Comparison of ENCODE assay signal across 33 cellular contexts in the genomic region with DNA sequence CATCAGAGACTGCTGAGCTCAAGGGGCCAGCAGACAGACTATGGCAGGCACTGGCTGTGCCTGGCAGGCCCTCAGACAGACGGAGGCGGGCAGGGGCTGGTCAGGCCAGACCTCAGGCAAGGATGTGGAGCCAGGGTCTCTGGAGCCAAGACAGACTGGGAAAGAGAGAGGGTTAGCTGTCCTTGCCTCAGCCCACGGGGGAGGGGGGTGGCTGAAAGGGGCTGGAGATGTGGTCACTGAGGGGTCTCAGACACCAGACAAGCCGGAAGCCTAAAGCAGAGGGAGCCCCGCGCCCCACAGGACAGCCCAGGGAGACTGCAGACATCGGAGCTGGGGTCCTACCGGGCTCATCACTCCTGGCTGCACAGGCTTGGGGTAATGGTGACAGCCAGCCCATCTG.
"Had no signal": no experiment of that assay in that cellular context is flagged by ENCODE, and none has a peak within 500 bp of the region (broad histone marks: within the 10 kb centered on the region; RNA-seq: fewer than 3 reads in every experiment).

No MANE protein-coding gene starts in this region.

- H3K4me1 ChIP-seq: body of pancreas, Peyer's patch, SJSA1 had no signal

- DNase-seq: activated CD4-positive, alpha-beta T cell treated with anti-CD3 and anti-CD28 coated beads, Interleukin-2, amount 10 ng/mL, durations not matched to agents 24 days and 14 days; activated CD4-positive, alpha-beta T cell treated with anti-CD3 and anti-CD28 coated beads, Interleukin-2, amount 50 U/mL, for 4 hours; activated CD8-positive, alpha-beta T cell treated with anti-CD3 and anti-CD28 coated beads for 36 hours; activated effector memory CD4-positive, alpha-beta T cell treated with anti-CD3 and anti-CD28 coated beads, Interleukin-2, amount 50 U/mL, for 16 hours; activated naive CD4-positive, alpha-beta T cell; activated naive CD4-positive, alpha-beta T cell treated with anti-CD3 and anti-CD28 coated beads, Interleukin-2, amount 50 U/mL, for 16 hours; activated naive CD8-positive, alpha-beta T cell treated with anti-CD3 and anti-CD28 coated beads for 36 hours; activated T-cell treated with anti-CD3 and anti-CD28 coated beads, Interleukin-2, amount 50 U/mL, for 1 hour; activated T-cell treated with anti-CD3 and anti-CD28 coated beads, Interleukin-2, amount 50 U/mL, for 72 hours; body of pancreas; MM.1S; MV-4-11; NCI-H1092 treated with DMSO at 0.1 percent for 48 hours; NCI-H1417; NCI-H146; NCI-H187; NCI-H2029 treated with DMSO at 0.1 percent for 48 hours; NCI-H2107; NCI-H2171; NCI-H510A; NCI-H526; NCI-H748 treated with DMSO at 0.1 percent for 48 hours; NK-92 treated with Interleukin-12 subunit alpha and Interleukin-12 subunit beta, amount 100 ng/mL, for 24 hours; PC-3; Peyer's patch; RPMI8226; SHP77 treated with DMSO at 0.1 percent for 48 hours; SK-N-SH had no signal

- H3K9me3 ChIP-seq: body of pancreas, SJSA1, SK-N-SH had no signal

- H3K4me3 ChIP-seq: body of pancreas, Peyer's patch, SJSA1 had no signal

- H3K27me3 ChIP-seq: body of pancreas, Peyer's patch, SJSA1 had no signal

- H3K36me3 ChIP-seq: Peyer's patch, SJSA1 had no signal

- H3K27ac ChIP-seq: body of pancreas, KMS-11, Peyer's patch, SJSA1 had no signal

- H3K4me3 Mint-ChIP-seq: activated CD4-positive, alpha-beta T cell treated with anti-CD3 and anti-CD28 coated beads, Interleukin-2, amount 10 ng/mL, durations not matched to agents 24 days and 14 days; activated CD8-positive, alpha-beta T cell treated with anti-CD3 and anti-CD28 coated beads for 36 hours; activated naive CD8-positive, alpha-beta T cell treated with anti-CD3 and anti-CD28 coated beads for 36 hours; activated T-cell treated with anti-CD3 and anti-CD28 coated beads, Interleukin-2, amount 50 U/mL, for 72 hours; activated T-helper 17 cell treated with anti-CD3 and anti-CD28 coated beads, Interleukin-2, amount 50 U/mL, for 72 hours; T-helper 1 cell treated with Interleukin-12 subunit alpha and Interleukin-12 subunit beta and Interleukin-4 antibody, amounts not matched to agents 30 μg/mL and 1 μg/mL, for 36 hours; T-helper 2 cell treated with Interferon-gamma antibody and Interleukin-4, amounts not matched to agents 5 μg/mL and 100 μg/mL, for 36 hours had no signal

- H3K4me1 Mint-ChIP-seq: activated CD4-positive, alpha-beta T cell treated with anti-CD3 and anti-CD28 coated beads, Interleukin-2, amount 10 ng/mL, durations not matched to agents 24 days and 14 days; activated naive CD8-positive, alpha-beta T cell treated with anti-CD3 and anti-CD28 coated beads for 36 hours; activated T-helper 17 cell treated with anti-CD3 and anti-CD28 coated beads, Interleukin-2, amount 50 U/mL, for 72 hours had no signal

- H3K27ac Mint-ChIP-seq: activated CD4-positive, alpha-beta T cell treated with anti-CD3 and anti-CD28 coated beads, Interleukin-2, amount 10 ng/mL, durations not matched to agents 24 days and 14 days; activated CD8-positive, alpha-beta T cell treated with anti-CD3 and anti-CD28 coated beads for 36 hours; activated naive CD8-positive, alpha-beta T cell treated with anti-CD3 and anti-CD28 coated beads for 36 hours; activated T-cell treated with anti-CD3 and anti-CD28 coated beads, Interleukin-2, amount 50 U/mL, for 72 hours; activated T-helper 17 cell treated with anti-CD3 and anti-CD28 coated beads, Interleukin-2, amount 50 U/mL, for 72 hours; T-helper 1 cell treated with Interleukin-12 subunit alpha and Interleukin-12 subunit beta and Interleukin-4 antibody, amounts not matched to agents 30 μg/mL and 1 μg/mL, for 36 hours; T-helper 2 cell treated with Interferon-gamma antibody and Interleukin-4, amounts not matched to agents 5 μg/mL and 100 μg/mL, for 36 hours had no signal

- H3K36me3 Mint-ChIP-seq: activated naive CD8-positive, alpha-beta T cell treated with anti-CD3 and anti-CD28 coated beads for 36 hours had no signal

- H3K27me3 Mint-ChIP-seq: activated CD4-positive, alpha-beta T cell treated with anti-CD3 and anti-CD28 coated beads, Interleukin-2, amount 10 ng/mL, durations not matched to agents 24 days and 14 days; activated CD8-positive, alpha-beta T cell treated with anti-CD3 and anti-CD28 coated beads for 36 hours; activated naive CD8-positive, alpha-beta T cell treated with anti-CD3 and anti-CD28 coated beads for 36 hours; activated T-helper 17 cell treated with anti-CD3 and anti-CD28 coated beads, Interleukin-2, amount 50 U/mL, for 72 hours had no signal

- ATAC-seq: activated CD8-positive, alpha-beta T cell treated with anti-CD3 and anti-CD28 coated beads for 36 hours; activated T-cell treated with anti-CD3 and anti-CD28 coated beads, Interleukin-2, amount 50 U/mL, for 72 hours; activated T-helper 17 cell treated with anti-CD3 and anti-CD28 coated beads, Interleukin-2, amount 50 U/mL, for 72 hours; body of pancreas; PC-3 had no signal
